In genomic region chr12:90978117-90978770, GRCh38 we compare ENCODE assay signal across 8 cellular contexts. TPM values are rescaled to one million over a fixed set of nuclear protein-coding genes. Genes with fewer than 3 reads are reported as not detected.
DNase-seq lines count a peak whose midpoint lies in the region; ATAC-seq, FAIRE-seq and TF ChIP-seq lines count a peak whose summit lies in the region.

No MANE protein-coding gene starts in this region.

- no peak overlapping the region for H3K27ac ChIP-seq in ascending aorta

- no peaks in the 10 kb centered on the region for H3K9me3 ChIP-seq in ascending aorta

- intact Hi-C loops in ascending aorta (cut with DNase I): loop anchor here (2.0 to 5.0 kb wide), 3 partner anchors 199 to 377 kb away; no protein-coding TSS in a partner anchor

- peak; percentile 53 for FAIRE-seq in GM12892 (lab: Jason Lieb, UNC)

- no peak overlapping the region for H3K4me3 ChIP-seq in ascending aorta

- no peaks in the 10 kb centered on the region for H3K36me3 ChIP-seq in ascending aorta

- no peaks in the 10 kb centered on the region for H3K27me3 ChIP-seq in ascending aorta

- TF ChIP-seq CTCF in ascending aorta (IDR thresholded peaks at IDR 0.05): peak; percentile 39 to 60 (median 55)

- H3K4me1 ChIP-seq in ascending aorta: no peaks in the 10 kb centered on the region

- ATAC-seq in HG02678 (IDR thresholded peaks at IDR 0.05; ENCODE audit: unreplicated experiment): peak; percentile 77

- DNase-seq in A172 (ENCODE audit: low spot score): peak; percentile 39
- DNase-seq in GM12892 (ENCODE audit: insufficient read length): no peak
- DNase-seq in NCI-H1694 (lab: John Stamatoyannopoulos, UW): peak; percentile 32
- no peak for DNase-seq in ascending aorta (ENCODE audit: low spot score in 2 of 2)
- peak; percentile 43 for DNase-seq in iPS-NIHi11 (ENCODE audit: low spot score)
- peak; percentile 75 for DNase-seq in superior temporal gyrus (ENCODE audit: extremely low spot score)
- DNase-seq in NCI-H187 (lab: John Stamatoyannopoulos, UW): no peak

- no peak for TF ChIP-seq POLR2A in GM12892 (IDR thresholded peaks at IDR 0.05; ENCODE audit: low read depth, low read length)

RNA-seq across cellular contexts. Expression of gene CCER1, which starts 23.3 kb away (rescaled TPM):
- total RNA-seq in A172 (2014; rRNA removed; shearing (Covaris generic)): not detected in 2 replicates
- not detected for polyA plus RNA-seq in GM12892 (2012; ENCODE audit: missing spikeins)
- total RNA-seq in ascending aorta: not detected

RNA-seq across cellular contexts. Expression of gene EPYC, which starts 26.5 kb away (rescaled TPM):
- not detected in 2 replicates for total RNA-seq in A172 (2014; rRNA removed; shearing (Covaris generic))
- not detected for polyA plus RNA-seq in GM12892 (2012; ENCODE audit: missing spikeins)
- total RNA-seq in ascending aorta: not detected

Comparison
In these comparisons a context has a peak if more than half of its experiments do, and no peak if none do; other contexts are left out.
1. DNase-seq: peak in A172 (single experiment), NCI-H1694 (single experiment), iPS-NIHi11 (single experiment) and superior temporal gyrus (single experiment); none in GM12892 (single experiment), ascending aorta (0 of 2) and NCI-H187 (0 of 2).